ENCODE assay signal across 8 cellular contexts in genomic region chr9:136849038-136849959, GRCh38. TPM values are rescaled to one million over a fixed set of nuclear protein-coding genes. Genes with fewer than 3 reads are reported as not detected.
A peak's percentile ranks its signal among the peaks of the same experiment; 100 is the strongest.
DNase-seq lines count a peak whose midpoint lies in the region; ATAC-seq, FAIRE-seq and TF ChIP-seq lines count a peak whose summit lies in the region.

Gene PHPT1, plus strand, starts transcription at chr9:136849409. Its CDS starts 22 bp downstream, at chr9:136849431.

- H3K9me3 ChIP-seq in iPS-20b (ENCODE audit: insufficient read depth, low read depth, low read length), result no peaks in the 10 kb centered on the region

- DNase-seq in AG04449 (ENCODE audit: low read depth, low spot score) (peak; percentile 92), NCI-H2227 treated with DMSO at 0.1 percent for 48 hours (lab: John Stamatoyannopoulos, UW) (peak; percentile 97), bronchial epithelial cell (ENCODE audit: low read depth) (peak; percentile 97)

- H3K36me3 ChIP-seq in bronchial epithelial cell (ENCODE audit: control insufficient read depth, insufficient read depth, low read length), result peaks cover 10% of the 10 kb centered on the region
- peaks cover 16% of the 10 kb centered on the region for H3K36me3 ChIP-seq in iPS-20b (ENCODE audit: insufficient read depth, low read depth, low read length)

- no peak for FAIRE-seq in bronchial epithelial cell (lab: Jason Lieb, UNC)

- ATAC-seq in GM18907 (IDR thresholded peaks at IDR 0.05; ENCODE audit: unreplicated experiment) (peak; percentile 79), HG03159 (IDR thresholded peaks at IDR 0.05; ENCODE audit: unreplicated experiment) (peak; percentile 83)

- H3K27ac ChIP-seq in iPS-20b (ENCODE audit: low read length), result peak within 1 kb of the TSS; percentile 57
- H3K27ac ChIP-seq in skin epidermis, result peak within 1 kb of the TSS; percentile 57 to 93 (median 85)

- CTCF ChIA-PET in AG04449 (lab: Yijun Ruan, JAX), result interaction anchor here (0.9 kb wide), 1 partner anchor 9 kb away, joined by 3 read pairs; no protein-coding TSS in a partner anchor

- H3K27me3 ChIP-seq in bronchial epithelial cell (ENCODE audit: control insufficient read depth, insufficient read depth, low read length), result peaks cover 7% of the 10 kb centered on the region
- H3K27me3 ChIP-seq in iPS-20b (ENCODE audit: insufficient read depth, low read length), result peaks cover 6% of the 10 kb centered on the region; the same call in 1 of the 2 replicates

- peak within 1 kb of the TSS; percentile 81 for H3K9ac ChIP-seq in iPS-20b (ENCODE audit: low read depth, low read length)

- peaks cover 4% of the 10 kb centered on the region; the same call in 1 of the 2 replicates for H3K4me1 ChIP-seq in iPS-20b (ENCODE audit: insufficient read depth, low read length)

- POLR2A ChIA-PET in AG04449 (lab: Yijun Ruan, JAX), result interaction anchor here (1.0 to 1.1 kb wide), 2 partner anchors 11 to 42 kb away, joined by 3 read pairs; no protein-coding TSS in a partner anchor

- TF ChIP-seq CTCF in AG04449 (IDR thresholded peaks at IDR 0.05; ENCODE audit: insufficient read depth, low read length, missing control alignments) (no peak), WI38 (IDR thresholded peaks at IDR 0.05; ENCODE audit: low read depth, low read length) (no peak), bronchial epithelial cell (IDR thresholded peaks at IDR 0.05; ENCODE audit: insufficient read depth, low read length, severe bottlenecking) (no peak)

- H3K4me3 ChIP-seq in AG04449 (ENCODE audit: low read depth, low read length) (peak within 1 kb of the TSS; percentile 97), WI38 (ENCODE audit: low read depth, low read length) (peak within 1 kb of the TSS; percentile 86), bronchial epithelial cell (ENCODE audit: low read depth, low read length) (peak within 1 kb of the TSS; percentile 80), iPS-20b (ENCODE audit: low read length) (peak within 1 kb of the TSS; percentile 74), skin epidermis (peak within 1 kb of the TSS; percentile 35 to 80 (median 64))

RNA-seq across cellular contexts. Expression of gene PHPT1, which starts in this region (rescaled TPM):
- 57.9 and 124 TPM in 2 replicates for total RNA-seq in bronchial epithelial cell

Comparison
In these comparisons a context has a peak if more than half of its experiments do, and no peak if none do; other contexts are left out.
1. Peak in every context shown above with its lines: DNase-seq, ATAC-seq, H3K4me3 ChIP-seq and H3K27ac ChIP-seq.